Comparison of ENCODE assay signal across 8 cellular contexts in genomic region chr4:36348403-36348938, GRCh38.
A peak's percentile ranks its signal among the peaks of the same experiment; 100 is the strongest.
DNase-seq lines count a peak whose midpoint lies in the region; ATAC-seq and TF ChIP-seq lines count a peak whose summit lies in the region.

No MANE protein-coding gene starts in this region.

- DNase-seq in GM12865 (ENCODE audit: low read depth) (peak; percentile 75), kidney glomerular epithelial cell (lab: John Stamatoyannopoulos, UW) (peak; percentile 46), NCI-H345 (lab: John Stamatoyannopoulos, UW) (no peak), NCI-H69 (lab: John Stamatoyannopoulos, UW) (no peak), NCI-H187 treated with DMSO at 0.1 percent for 48 hours (lab: John Stamatoyannopoulos, UW) (no peak), esophagus squamous epithelium (lab: John Stamatoyannopoulos, UW) (no peak)

- H3K9me3 ChIP-seq in esophagus squamous epithelium = no peaks in the 10 kb centered on the region

- H3K4me3 ChIP-seq in GM12865 (ENCODE audit: low read depth, low read length) (no peak overlapping the region), esophagus squamous epithelium (no peak overlapping the region)

- peak; percentile 93 for ATAC-seq in GM19467 (IDR thresholded peaks at IDR 0.05; ENCODE audit: unreplicated experiment)
- peak; percentile 92 for ATAC-seq in HG03439 (IDR thresholded peaks at IDR 0.05; ENCODE audit: unreplicated experiment)

- H3K36me3 ChIP-seq in esophagus squamous epithelium = no peaks in the 10 kb centered on the region

- TF ChIP-seq POLR2A in esophagus squamous epithelium (IDR thresholded peaks at IDR 0.05) = no peak

- H3K27me3 ChIP-seq in esophagus squamous epithelium = no peaks in the 10 kb centered on the region

- 45 to 56% methylated on average over 4 of the region's 4 CpGs for WGBS in esophagus squamous epithelium, 2 donors

- H3K27ac ChIP-seq in esophagus squamous epithelium = no peak overlapping the region

- intact Hi-C loops in esophagus squamous epithelium (cut with DNase I) = no loop called here

- TF ChIP-seq CTCF in GM12865 (IDR thresholded peaks at IDR 0.05; ENCODE audit: insufficient read depth, low read depth, low read length, missing control alignments) = no peak
- no peak for TF ChIP-seq CTCF in esophagus squamous epithelium (IDR thresholded peaks at IDR 0.05)

- no peaks in the 10 kb centered on the region for H3K4me1 ChIP-seq in esophagus squamous epithelium

Comparison
In these comparisons a context has a peak if more than half of its experiments do, and no peak if none do; other contexts are left out.
1. DNase-seq: peak in GM12865 (single experiment) and kidney glomerular epithelial cell (single experiment); none in NCI-H345 (single experiment), NCI-H69 (single experiment), NCI-H187 treated with DMSO at 0.1 percent for 48 hours (single experiment) and esophagus squamous epithelium (single experiment).